In the genomic region with DNA sequence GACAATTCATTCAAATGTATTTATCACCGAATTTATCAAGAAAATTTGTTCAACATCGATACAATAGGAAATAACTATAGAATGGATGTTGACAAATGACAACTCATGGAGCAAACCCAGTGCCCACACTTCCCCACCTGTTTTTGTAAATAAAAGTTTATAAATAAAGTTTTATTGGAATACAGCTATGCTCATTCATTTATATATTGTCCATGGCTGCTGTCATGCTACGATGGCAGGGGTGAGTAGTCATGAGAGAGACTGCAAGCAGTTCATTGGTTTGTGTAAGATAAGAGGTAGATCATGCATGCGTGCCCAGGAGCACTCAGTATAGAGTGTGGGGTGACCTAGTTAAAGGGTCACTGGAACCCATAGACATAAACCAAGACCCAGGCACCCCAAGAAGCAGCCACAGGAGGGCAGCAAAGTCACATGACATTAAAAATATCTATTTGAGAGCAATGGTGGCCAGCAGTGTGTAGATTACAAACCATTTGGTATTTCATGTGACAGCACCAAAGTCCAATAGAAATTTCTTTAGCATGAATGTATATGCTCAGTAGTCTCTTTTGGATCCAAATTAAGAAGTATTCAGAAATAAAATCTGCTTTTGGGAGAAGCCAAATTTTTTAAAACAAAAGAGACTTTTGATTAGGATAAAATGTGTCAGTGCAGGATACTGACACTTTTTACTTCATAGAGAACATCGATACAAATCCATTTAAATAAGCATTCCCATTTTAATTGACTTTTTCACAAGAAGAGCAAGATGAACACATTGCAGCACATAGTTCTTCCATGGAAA, we compare ENCODE assay signal across 8 cellular contexts.
A peak's percentile ranks its signal among the peaks of the same experiment; 100 is the strongest.
DNase-seq lines count a peak whose midpoint lies in the region; ATAC-seq, FAIRE-seq and TF ChIP-seq lines count a peak whose summit lies in the region.

No MANE protein-coding gene starts in this region.

- H3K4me3 ChIP-seq in keratinocyte (ENCODE audit: control insufficient read depth in 2 of 3, extremely low read depth in 1 of 3, insufficient read depth in 2 of 3, low read depth in 1 of 3, low read length in 3 of 3), result no peak overlapping the region

- H3K9me3 Mint-ChIP-seq in activated naive CD8-positive, alpha-beta T cell treated with anti-CD3 and anti-CD28 coated beads, Interleukin-2, amount 10 ng/mL, durations not matched to agents 7 days and 5 days, result no peaks in the 10 kb centered on the region

- H2AFZ ChIP-seq in keratinocyte (ENCODE audit: control insufficient read depth, low read length), result no peak overlapping the region

- H4K20me1 ChIP-seq in keratinocyte (ENCODE audit: control insufficient read depth, extremely low read depth, insufficient read depth, low read length), result no peaks in the 10 kb centered on the region

- H3K27me3 Mint-ChIP-seq in activated naive CD8-positive, alpha-beta T cell treated with anti-CD3 and anti-CD28 coated beads, Interleukin-2, amount 10 ng/mL, durations not matched to agents 7 days and 5 days, result no peaks in the 10 kb centered on the region

- no peaks in the 10 kb centered on the region for H3K9me1 ChIP-seq in keratinocyte (ENCODE audit: control insufficient read depth, extremely low read depth, insufficient read depth, low read length)

- no peak overlapping the region for H3K27ac Mint-ChIP-seq in activated naive CD8-positive, alpha-beta T cell treated with anti-CD3 and anti-CD28 coated beads, Interleukin-2, amount 10 ng/mL, durations not matched to agents 7 days and 5 days

- peak; percentile 62 for DNase-seq in NCI-H82 (lab: John Stamatoyannopoulos, UW)
- DNase-seq in NCI-H82 treated with DMSO at 0.1 percent for 48 hours (lab: John Stamatoyannopoulos, UW; ENCODE audit: unreplicated experiment), result no peak
- peak; percentile 30 for DNase-seq in activated naive CD8-positive, alpha-beta T cell treated with anti-CD3 and anti-CD28 coated beads, Interleukin-2, amount 10 ng/mL, durations not matched to agents 7 days and 5 days
- DNase-seq in keratinocyte (ENCODE audit: low read depth, low spot score), result no peak
- DNase-seq in urothelium cell line (ENCODE audit: low spot score), result peak; percentile 54
- no peak for DNase-seq in occipital lobe (lab: John Stamatoyannopoulos, UW)

- dilution Hi-C loops in keratinocyte (cut with MboI; ENCODE audit: extremely low pct_ligation_motif_present, low sequenced_read_pairs), result no loop called here

- H3K79me2 ChIP-seq in keratinocyte (ENCODE audit: control insufficient read depth, insufficient read depth, low read length), result no peaks in the 10 kb centered on the region

- no peaks in the 10 kb centered on the region for H3K36me3 ChIP-seq in keratinocyte (ENCODE audit: control insufficient read depth in 2 of 2, extremely low read depth in 1 of 2, insufficient read depth in 2 of 2, low read length in 2 of 2)

- TF ChIP-seq RAD21 in Ishikawa (IDR thresholded peaks at IDR 0.05; ENCODE audit: low read depth), result peak; percentile 18; the same call in 1 of the 2 replicates

- H3K36me3 Mint-ChIP-seq in activated naive CD8-positive, alpha-beta T cell treated with anti-CD3 and anti-CD28 coated beads, Interleukin-2, amount 10 ng/mL, durations not matched to agents 7 days and 5 days, result no peaks in the 10 kb centered on the region

- no peaks in the 10 kb centered on the region for H3K9me3 ChIP-seq in keratinocyte (ENCODE audit: control insufficient read depth, low read depth, low read length)

- FAIRE-seq in keratinocyte (lab: Jason Lieb, UNC) (no peak), urothelium cell line (lab: Jason Lieb, UNC) (no peak)

- TF ChIP-seq EP300 in Ishikawa (IDR thresholded peaks at IDR 0.05; ENCODE audit: borderline replicate concordance), result no peak

- no peak for ATAC-seq in activated naive CD8-positive, alpha-beta T cell treated with anti-CD3 and anti-CD28 coated beads, Interleukin-2, amount 10 ng/mL, durations not matched to agents 7 days and 5 days (ENCODE audit: low read depth)
- no peak for ATAC-seq in HG03571 (IDR thresholded peaks at IDR 0.05; ENCODE audit: unreplicated experiment)

- no peak overlapping the region for H3K4me3 Mint-ChIP-seq in activated naive CD8-positive, alpha-beta T cell treated with anti-CD3 and anti-CD28 coated beads, Interleukin-2, amount 10 ng/mL, durations not matched to agents 7 days and 5 days

- H3K27me3 ChIP-seq in keratinocyte (ENCODE audit: control insufficient read depth, extremely low read depth, insufficient read depth, low read length), result no peaks in the 10 kb centered on the region

- no peak overlapping the region for H3K9ac ChIP-seq in keratinocyte (ENCODE audit: control insufficient read depth, extremely low read depth, insufficient read depth, low read length)

- H3K4me2 ChIP-seq in keratinocyte (ENCODE audit: control insufficient read depth, extremely low read depth, insufficient read depth, low read depth, low read length), result no peak overlapping the region

- peak; percentile 70 to 76 (median 72) for TF ChIP-seq CTCF in keratinocyte (optimal IDR thresholded peaks at IDR 0.05 in 1 of 3, IDR thresholded peaks at IDR 0.05 in 1 of 3, conservative IDR thresholded peaks at IDR 0.05 in 1 of 3; ENCODE audit: extremely low read depth in 1 of 3, insufficient read depth in 2 of 3, low read length in 3 of 3)

- H3K4me1 Mint-ChIP-seq in activated naive CD8-positive, alpha-beta T cell treated with anti-CD3 and anti-CD28 coated beads, Interleukin-2, amount 10 ng/mL, durations not matched to agents 7 days and 5 days, result no peaks in the 10 kb centered on the region

- POLR2A ChIA-PET in activated naive CD8-positive, alpha-beta T cell treated with anti-CD3 and anti-CD28 coated beads, Interleukin-2, amount 10 ng/mL, durations not matched to agents 7 days and 5 days (lab: Charles Lee), result no interaction called here

- H3K27ac ChIP-seq in keratinocyte (ENCODE audit: control insufficient read depth, insufficient read depth, low read length), result no peak overlapping the region

- H3K4me1 ChIP-seq in keratinocyte (ENCODE audit: control insufficient read depth, extremely low read depth, insufficient read depth, low read length), result no peaks in the 10 kb centered on the region

TF ChIP-seq in Ishikawa, 13 proteins besides CTCF, POLR2A, EP300 and RAD21:
- TF ChIP-seq NFIC (IDR thresholded peaks at IDR 0.05) (no peak), ZBTB7A (IDR thresholded peaks at IDR 0.05; ENCODE audit: low read depth) (no peak)
TF ChIP-seq in Ishikawa: peak in this region for 0.

Comparison
In these comparisons a context has a peak if more than half of its experiments do, and no peak if none do; other contexts are left out.
1. DNase-seq: peak in NCI-H82 (single experiment), activated naive CD8-positive, alpha-beta T cell treated with anti-CD3 and anti-CD28 coated beads, Interleukin-2, amount 10 ng/mL, durations not matched to agents 7 days and 5 days (single experiment) and urothelium cell line (single experiment); none in NCI-H82 treated with DMSO at 0.1 percent for 48 hours (single experiment), keratinocyte (single experiment) and occipital lobe (single experiment).